ENCODE assay signal across 33 cellular contexts in genomic region chr10:117189557-117189956, GRCh38. TPM values are rescaled to one million over a fixed set of nuclear protein-coding genes. Genes with fewer than 3 reads are reported as not detected.
"Had no signal": no experiment of that assay in that cellular context is flagged by ENCODE, and none has a peak within 500 bp of the region (broad histone marks: within the 10 kb centered on the region; RNA-seq: fewer than 3 reads in every experiment).

No MANE protein-coding gene starts in this region.

- DNase-seq: stimulated activated CD4-positive, alpha-beta T cell treated with anti-CD3 and anti-CD28 coated beads, Interleukin-2, amount 100 ng/mL, for 48 hours; stimulated activated CD4-positive, alpha-beta T cell treated with anti-CD3 and anti-CD28 coated beads, Interleukin-4, amount 100 ng/mL, for 1 hour; stimulated activated CD4-positive, alpha-beta T cell treated with anti-CD3 and anti-CD28 coated beads, Interleukin-4, amount 100 ng/mL, for 24 hours; stimulated activated CD4-positive, alpha-beta T cell treated with anti-CD3 and anti-CD28 coated beads, Interleukin-4, amount 100 ng/mL, for 4 hours; stimulated activated CD8-positive, alpha-beta memory T cell treated with anti-CD3 and anti-CD28 coated beads, Interleukin-4, amount 100 ng/mL, for 48 hours; stimulated activated naive B cell treated with anti-CD40 and anti-IgM and Interleukin-4, amounts not matched to agents 10 μg/mL and 1 μg/mL and 100 μg/mL, for 72 hours; stimulated activated naive CD4-positive, alpha-beta T cell; stimulated activated naive CD4-positive, alpha-beta T cell treated with Interleukin-2 at 50 U/mL for 16 hours; stimulated activated naive CD8-positive, alpha-beta T cell treated with anti-CD3 and anti-CD28 coated beads, Interleukin-15, amount 100 ng/mL, for 72 hours; stimulated activated naive CD8-positive, alpha-beta T cell treated with anti-CD3 and anti-CD28 coated beads, Interleukin-15, Interleukin-2, amounts not matched to agents 100 U/mL and 50 U/mL, for 24 hours; stomach; substantia nigra; testis; thyroid gland; tibial artery; transverse colon; trophoblast cell; upper lobe of left lung; upper lobe of right lung; uterus had no signal

- H3K27ac ChIP-seq: stomach, suprapubic skin, testis, thoracic aorta, thyroid gland, tibial artery, tibial nerve, transverse colon, upper lobe of left lung, upper lobe of right lung, uterus, vagina had no signal

- H3K4me1 Mint-ChIP-seq: stimulated activated effector memory CD8-positive, alpha-beta T cell treated with anti-CD3 and anti-CD28 coated beads, Interleukin-12 subunit alpha, Interleukin-12 subunit beta, amount 100 ng/mL, for 72 hours; stimulated activated memory B cell treated with anti-CD40 and anti-IgM and Interleukin-4, amounts not matched to agents 10 μg/mL and 1 μg/mL and 100 μg/mL, for 72 hours; stimulated activated naive CD8-positive, alpha-beta T cell treated with anti-CD3 and anti-CD28 coated beads, Interleukin-15, amount 100 ng/mL, for 72 hours had no signal

- H3K36me3 ChIP-seq: stomach, suprapubic skin, thoracic aorta, thyroid gland, tibial artery, tibial nerve, transverse colon, upper lobe of left lung, upper lobe of right lung, uterus, vagina had no signal

- H3K4me3 Mint-ChIP-seq: stimulated activated effector memory CD8-positive, alpha-beta T cell treated with anti-CD3 and anti-CD28 coated beads, Interleukin-12 subunit alpha, Interleukin-12 subunit beta, amount 100 ng/mL, for 72 hours; stimulated activated memory B cell treated with anti-CD40 and anti-IgM and Interleukin-4, amounts not matched to agents 10 μg/mL and 1 μg/mL and 100 μg/mL, for 72 hours; stimulated activated naive B cell treated with anti-CD40 and anti-IgM and Interleukin-4, amounts not matched to agents 10 μg/mL and 1 μg/mL and 100 μg/mL, for 72 hours; stimulated activated naive CD8-positive, alpha-beta T cell treated with anti-CD3 and anti-CD28 coated beads, Interleukin-15, amount 100 ng/mL, for 72 hours; stimulated activated naive CD8-positive, alpha-beta T cell treated with anti-CD3 and anti-CD28 coated beads, Interleukin-15, Interleukin-2, amounts not matched to agents 100 ng/mL and 50 ng/mL, for 24 hours; type B pancreatic cell had no signal

- H3K36me3 Mint-ChIP-seq: stimulated activated effector memory CD8-positive, alpha-beta T cell treated with anti-CD3 and anti-CD28 coated beads, Interleukin-12 subunit alpha, Interleukin-12 subunit beta, amount 100 ng/mL, for 72 hours; stimulated activated memory B cell treated with anti-CD40 and anti-IgM and Interleukin-4, amounts not matched to agents 10 μg/mL and 1 μg/mL and 100 μg/mL, for 72 hours; stimulated activated naive B cell treated with anti-CD40 and anti-IgM and Interleukin-4, amounts not matched to agents 10 μg/mL and 1 μg/mL and 100 μg/mL, for 72 hours; type B pancreatic cell had no signal

- H3K27me3 ChIP-seq: testis, thyroid gland, tibial nerve, transverse colon, upper lobe of left lung, uterus, vagina had no signal

- H3K4me3 ChIP-seq: stomach, suprapubic skin, testis, thoracic aorta, thyroid gland, tibial artery, tibial nerve, transverse colon, upper lobe of left lung, upper lobe of right lung, uterus, vagina had no signal

- H3K27ac Mint-ChIP-seq: stimulated activated effector memory CD8-positive, alpha-beta T cell treated with anti-CD3 and anti-CD28 coated beads, Interleukin-12 subunit alpha, Interleukin-12 subunit beta, amount 100 ng/mL, for 72 hours; stimulated activated memory B cell treated with anti-CD40 and anti-IgM and Interleukin-4, amounts not matched to agents 10 μg/mL and 1 μg/mL and 100 μg/mL, for 72 hours; stimulated activated naive B cell treated with anti-CD40 and anti-IgM and Interleukin-4, amounts not matched to agents 10 μg/mL and 1 μg/mL and 100 μg/mL, for 72 hours; stimulated activated naive CD8-positive, alpha-beta T cell treated with anti-CD3 and anti-CD28 coated beads, Interleukin-15, amount 100 ng/mL, for 72 hours; stimulated activated naive CD8-positive, alpha-beta T cell treated with anti-CD3 and anti-CD28 coated beads, Interleukin-15, Interleukin-2, amounts not matched to agents 100 ng/mL and 50 ng/mL, for 24 hours; type B pancreatic cell had no signal

- H3K4me1 ChIP-seq: stomach, suprapubic skin, testis, thyroid gland, tibial artery, tibial nerve, transverse colon, upper lobe of left lung, upper lobe of right lung, uterus, vagina had no signal

- FAIRE-seq: urothelium cell line had no signal

- H3K9me3 ChIP-seq: suprapubic skin, testis, thoracic aorta, thyroid gland, transverse colon, upper lobe of left lung, upper lobe of right lung, uterus, vagina had no signal

RNA-seq across cellular contexts. Expression of gene KCNK18, which starts 7.7 kb away (rescaled TPM):
- total RNA-seq: stomach, subcutaneous adipose tissue, suprapubic skin, temporal lobe, testis, thoracic aorta, thyroid gland, tibial nerve, transverse colon, upper lobe of left lung, upper lobe of right lung, ureter, urinary bladder, uterus, vagina had no signal
- polyA plus RNA-seq: stomach, urinary bladder had no signal

RNA-seq across cellular contexts. Expression of gene VAX1, which starts 51.5 kb away (rescaled TPM):
- total RNA-seq: stomach, subcutaneous adipose tissue, suprapubic skin, thoracic aorta, thyroid gland, tibial nerve, transverse colon, upper lobe of left lung, upper lobe of right lung, ureter, urinary bladder, uterus, vagina had no signal
- polyA plus RNA-seq: stomach, urinary bladder had no signal
